Comparison of ENCODE assay signal across 32 cellular contexts in the genomic region with DNA sequence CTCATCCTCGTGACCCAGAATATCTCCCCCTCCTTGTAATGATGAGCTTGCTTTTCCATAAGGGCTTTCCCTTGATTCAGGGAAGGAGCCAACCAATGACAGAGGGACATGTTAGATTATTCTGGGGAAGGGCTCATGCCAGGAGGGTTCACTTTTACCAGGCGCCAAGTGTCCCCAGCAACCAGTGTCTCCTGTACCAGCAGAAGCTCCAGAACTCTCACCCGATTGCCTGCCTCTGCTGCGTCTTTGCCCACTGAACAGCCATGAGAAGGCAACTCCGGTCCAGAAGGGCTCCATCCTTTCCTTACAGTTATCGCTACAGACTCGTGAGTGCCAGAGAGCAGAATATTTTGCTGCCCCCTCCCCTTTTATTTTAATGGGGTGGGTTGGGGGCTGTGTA. TPM values are rescaled to one million over a fixed set of nuclear protein-coding genes. Genes with fewer than 3 reads are reported as not detected.
"Had no signal": no experiment of that assay in that cellular context is flagged by ENCODE, and none has a peak within 500 bp of the region (broad histone marks: within the 10 kb centered on the region; RNA-seq: fewer than 3 reads in every experiment).

Gene ATP1B4, plus strand, starts transcription at position 184 of the 400 bp plus-strand sequence. Its CDS starts 80 bp downstream, at position 264.

- H3K9me3 ChIP-seq: esophagus muscularis mucosa, neutrophil, pancreas, testis, tibial artery had no signal

- H3K9me3 Mint-ChIP-seq: natural killer cell; stimulated activated memory B cell treated with anti-CD40 and anti-IgM and Interleukin-4, amounts not matched to agents 10 μg/mL and 1 μg/mL and 100 μg/mL, for 72 hours had no signal

- H3K36me3 ChIP-seq: esophagus muscularis mucosa, neutrophil, pancreas, tibial artery had no signal

- H3K4me3 Mint-ChIP-seq: endodermal cell; natural killer cell; neural crest cell; stimulated activated memory B cell treated with anti-CD40 and anti-IgM and Interleukin-4, amounts not matched to agents 10 μg/mL and 1 μg/mL and 100 μg/mL, for 72 hours; type B pancreatic cell had no signal

- H3K27ac ChIP-seq: dorsolateral prefrontal cortex, esophagus muscularis mucosa, foreskin keratinocyte, neutrophil, pancreas, testis, tibial artery had no signal

- H3K27me3 ChIP-seq: esophagus muscularis mucosa, foreskin keratinocyte, neutrophil, testis, tibial artery had no signal

- H3K4me1 ChIP-seq: esophagus muscularis mucosa, foreskin keratinocyte, pancreas, testis, tibial artery had no signal

- H3K4me1 Mint-ChIP-seq: natural killer cell; stimulated activated memory B cell treated with anti-CD40 and anti-IgM and Interleukin-4, amounts not matched to agents 10 μg/mL and 1 μg/mL and 100 μg/mL, for 72 hours had no signal

- DNase-seq: cerebellar nuclear complex; dorsolateral prefrontal cortex; effector CD4-positive, alpha-beta T cell; endodermal cell; foreskin keratinocyte; kidney; mesenchymal stem cell; midbrain; natural killer cell; pancreas; stimulated activated CD4-positive, alpha-beta T cell treated with anti-CD3 and anti-CD28 coated beads, Interleukin-2, amount 100 ng/mL, for 24 hours; stimulated activated CD4-positive, alpha-beta T cell treated with anti-CD3 and anti-CD28 coated beads, Interleukin-4, amount 100 ng/mL, for 24 hours; stimulated activated naive CD8-positive, alpha-beta T cell treated with anti-CD3 and anti-CD28 coated beads, Interleukin-15, Interleukin-2, amounts not matched to agents 100 U/mL and 50 U/mL, for 24 hours; substantia nigra; testis; tibial artery had no signal

- H3K4me3 ChIP-seq: dorsolateral prefrontal cortex, esophagus muscularis mucosa, pancreas, testis, tibial artery had no signal

- H3K27me3 Mint-ChIP-seq: stimulated activated memory B cell treated with anti-CD40 and anti-IgM and Interleukin-4, amounts not matched to agents 10 μg/mL and 1 μg/mL and 100 μg/mL, for 72 hours had no signal

- H3K27ac Mint-ChIP-seq: endodermal cell; natural killer cell; stimulated activated memory B cell treated with anti-CD40 and anti-IgM and Interleukin-4, amounts not matched to agents 10 μg/mL and 1 μg/mL and 100 μg/mL, for 72 hours; type B pancreatic cell had no signal

- ATAC-seq: foreskin keratinocyte; left lobe of liver; natural killer cell; pancreas; sciatic nerve; stimulated activated memory B cell treated with anti-CD40 and anti-IgM and Interleukin-4, amounts not matched to agents 10 μg/mL and 1 μg/mL and 100 μg/mL, for 72 hours; stimulated activated naive CD8-positive, alpha-beta T cell treated with anti-CD3 and anti-CD28 coated beads, Interleukin-15, Interleukin-2, amounts not matched to agents 100 U/mL and 50 U/mL, for 24 hours had no signal

- H3K36me3 Mint-ChIP-seq: natural killer cell; stimulated activated memory B cell treated with anti-CD40 and anti-IgM and Interleukin-4, amounts not matched to agents 10 μg/mL and 1 μg/mL and 100 μg/mL, for 72 hours; type B pancreatic cell had no signal

RNA-seq across cellular contexts. Expression of gene ATP1B4, which starts in this region (rescaled TPM):
- total RNA-seq: dorsolateral prefrontal cortex, endodermal cell, endothelial cell of umbilical vein, epithelial cell of proximal tubule, esophagus muscularis mucosa, fibroblast of lung, foreskin keratinocyte, kidney, left lobe of liver, lower leg skin, lung microvascular endothelial cell, mucosa of gallbladder, natural killer cell, neural crest cell, omental fat pad, pancreas, posterior vena cava, sciatic nerve had no signal
- polyA plus RNA-seq: endothelial cell of umbilical vein, fibroblast of lung, foreskin keratinocyte, pancreas, urinary bladder had no signal
